Comparison of ENCODE assay signal across 1 cellular context in genomic region chr19:37959665-37960114, GRCh38.
TF ChIP-seq lines count a peak whose summit lies in the region.

No MANE protein-coding gene starts in this region.

TF ChIP-seq in IMR-90, 13 proteins besides CTCF, POLR2A, EP300 and RAD21:
- no peak for TF ChIP-seq BHLHE40 (IDR thresholded peaks at IDR 0.05; ENCODE audit: low read depth, low read length)
- no peak for TF ChIP-seq CHD1 (IDR thresholded peaks at IDR 0.05; ENCODE audit: low read depth, low read length)
- no peak for TF ChIP-seq MAZ (IDR thresholded peaks at IDR 0.05; ENCODE audit: borderline replicate concordance, low read depth, low read length)
TF ChIP-seq in IMR-90: peak in this region for 0.
